Comparison of ENCODE assay signal across 18 cellular contexts in the genomic region with DNA sequence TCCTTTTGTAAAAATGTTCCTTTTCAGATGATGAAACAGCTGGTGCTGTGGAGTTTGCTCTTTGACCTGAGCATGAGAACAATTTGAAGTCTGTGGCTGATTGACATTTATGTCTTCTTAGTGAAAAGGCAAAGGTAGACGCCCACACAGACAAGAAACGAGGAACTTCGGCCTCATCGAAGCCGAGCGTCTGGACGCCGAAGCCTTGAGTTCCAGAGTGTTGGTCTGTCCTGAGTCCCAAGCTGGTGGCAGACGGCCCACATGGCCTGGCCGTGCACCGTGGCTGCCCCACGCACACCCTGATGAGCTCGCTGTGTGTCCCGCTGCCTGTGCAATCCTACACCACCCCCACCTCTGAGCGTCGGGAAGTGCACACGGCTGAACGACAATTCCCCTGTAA. TPM values are rescaled to one million over a fixed set of nuclear protein-coding genes. Genes with fewer than 3 reads are reported as not detected.
DNase-seq lines count a peak whose midpoint lies in the region; ATAC-seq, FAIRE-seq and TF ChIP-seq lines count a peak whose summit lies in the region.
"Had no signal": no experiment of that assay in that cellular context is flagged by ENCODE, and none has a peak within 500 bp of the region (broad histone marks: within the 10 kb centered on the region; RNA-seq: fewer than 3 reads in every experiment).

No MANE protein-coding gene starts in this region.

- no peaks in the 10 kb centered on the region for H4K20me1 ChIP-seq in astrocyte (ENCODE audit: insufficient read depth, low read length)
- H4K20me1 ChIP-seq: BLaER1 had no signal

- H3K27me3 ChIP-seq in astrocyte (ENCODE audit: insufficient read depth, low read length) (no peaks in the 10 kb centered on the region), upper lobe of right lung (no peaks in the 10 kb centered on the region)
- H3K27me3 ChIP-seq: BLaER1 had no signal

- ATAC-seq in mucosa of descending colon, result peak; percentile 72
- peak; percentile 29 for ATAC-seq in upper lobe of right lung
- ATAC-seq in GM21723 (IDR thresholded peaks at IDR 0.05; ENCODE audit: unreplicated experiment), result no peak

- H3K9me3 ChIP-seq in astrocyte (ENCODE audit: insufficient read depth, low read depth, low read length) (peaks cover 4% of the 10 kb centered on the region), mucosa of descending colon (no peaks in the 10 kb centered on the region), upper lobe of right lung (no peaks in the 10 kb centered on the region)

- H3K27ac Mint-ChIP-seq in astrocyte (ENCODE audit: unreplicated experiment), result peak overlapping the region; percentile 21
- H3K27ac Mint-ChIP-seq: CD14-positive monocyte; CD4-positive, alpha-beta memory T cell; IgD-negative memory B cell had no signal

- H3K4me2 ChIP-seq in astrocyte (ENCODE audit: low read length), result no peak overlapping the region
- H3K4me2 ChIP-seq: BLaER1 had no signal

- intact Hi-C loops in mucosa of descending colon (cut with DNase I, micrococcal nuclease) (no loop called here), upper lobe of right lung (cut with DNase I) (no loop called here)

- FAIRE-seq in astrocyte (lab: Jason Lieb, UNC), result no peak
- FAIRE-seq: HTR-8/SVneo had no signal

- H3K27me3 Mint-ChIP-seq in astrocyte (ENCODE audit: low read depth, unreplicated experiment), result peaks cover 10% of the 10 kb centered on the region
- H3K27me3 Mint-ChIP-seq: IgD-negative memory B cell had no signal

- H3K4me3 Mint-ChIP-seq in astrocyte (ENCODE audit: unreplicated experiment), result no peak overlapping the region
- H3K4me3 Mint-ChIP-seq: CD14-positive monocyte, IgD-negative memory B cell had no signal

- H3K4me1 ChIP-seq in astrocyte (ENCODE audit: insufficient read depth, low read length) (no peaks in the 10 kb centered on the region), mucosa of descending colon (ENCODE audit: low read depth) (peaks cover 17% of the 10 kb centered on the region), upper lobe of right lung (no peaks in the 10 kb centered on the region)
- H3K4me1 ChIP-seq: BLaER1 had no signal

- H3K9me3 Mint-ChIP-seq in astrocyte (ENCODE audit: unreplicated experiment), result peaks cover 4% of the 10 kb centered on the region
- H3K9me3 Mint-ChIP-seq: CD4-positive, alpha-beta memory T cell; IgD-negative memory B cell had no signal

- H3K9ac ChIP-seq in astrocyte (ENCODE audit: low read length), result no peak overlapping the region
- H3K9ac ChIP-seq: BLaER1 had no signal

- no peak overlapping the region for H2AFZ ChIP-seq in astrocyte (ENCODE audit: low read depth, low read length)

- DNase-seq in astrocyte (ENCODE audit: low read depth) (no peak), islet precursor cell (peak; percentile 30), mucosa of descending colon (no peak), upper lobe of right lung (no peak), cerebellar cortex (ENCODE audit: low spot score) (no peak), kidney tubule cell (ENCODE audit: low spot score) (no peak)
- DNase-seq: 8988T; Calu3; CD4-positive, alpha-beta memory T cell; DMS79 treated with DMSO at 0.1 percent for 48 hours; GF-D8 had no signal

- peaks cover 7% of the 10 kb centered on the region for H3K4me1 Mint-ChIP-seq in astrocyte (ENCODE audit: low read depth, unreplicated experiment)
- H3K4me1 Mint-ChIP-seq: CD14-positive monocyte, IgD-negative memory B cell had no signal

- H3K36me3 ChIP-seq in astrocyte (ENCODE audit: insufficient read depth, low read length), result no peaks in the 10 kb centered on the region
- H3K36me3 ChIP-seq in mucosa of descending colon (ENCODE audit: low read depth), result no peaks in the 10 kb centered on the region
- H3K36me3 ChIP-seq in upper lobe of right lung, result no peaks in the 10 kb centered on the region
- H3K36me3 ChIP-seq: BLaER1, HAP-1 had no signal

- TF ChIP-seq CTCF in astrocyte (IDR thresholded peaks at IDR 0.05; ENCODE audit: insufficient read depth, low read depth, low read length) (no peak), mucosa of descending colon (IDR thresholded peaks at IDR 0.05) (no peak), upper lobe of right lung (IDR thresholded peaks at IDR 0.05) (no peak)

- H3K4me3 ChIP-seq in astrocyte (ENCODE audit: insufficient read depth, low read depth, low read length), result no peak overlapping the region
- no peak overlapping the region for H3K4me3 ChIP-seq in mucosa of descending colon
- H3K4me3 ChIP-seq in upper lobe of right lung, result no peak overlapping the region
- H3K4me3 ChIP-seq: BLaER1, HAP-1 had no signal

- H3K36me3 Mint-ChIP-seq in astrocyte (ENCODE audit: low read depth, unreplicated experiment), result no peaks in the 10 kb centered on the region
- H3K36me3 Mint-ChIP-seq: CD14-positive monocyte; CD4-positive, alpha-beta memory T cell; IgD-negative memory B cell had no signal

- no peaks in the 10 kb centered on the region for H3K79me2 ChIP-seq in astrocyte (ENCODE audit: insufficient read depth, low read length)

- H3K27ac ChIP-seq in astrocyte (ENCODE audit: low read depth, low read length) (no peak overlapping the region), upper lobe of right lung (no peak overlapping the region)
- H3K27ac ChIP-seq: BLaER1 had no signal

RNA-seq across cellular contexts. Expression of gene SNTG2, which starts 20.7 kb away (rescaled TPM):
- total RNA-seq in astrocyte (1.9 TPM in 2 replicates), mucosa of descending colon (1 to 10 TPM in 2 of 3 donors, under 1 TPM in 1; 0.38 to 3.0 (median 2.8) TPM), upper lobe of right lung (3.6 TPM)
- total RNA-seq: Calu3, H4 had no signal
